8 cellular contexts compared by ENCODE assay signal in genomic region chr6:157323924-157324276, GRCh38. TPM values are rescaled to one million over a fixed set of nuclear protein-coding genes. Genes with fewer than 3 reads are reported as not detected.
DNase-seq lines count a peak whose midpoint lies in the region; ATAC-seq, FAIRE-seq and TF ChIP-seq lines count a peak whose summit lies in the region.

No MANE protein-coding gene starts in this region.

- WGBS in A549 (ENCODE audit: missing lambda C conversion rate), result 5% methylated on average over 11 of the region's 21 CpGs
- WGBS in suprapubic skin, result 1% methylated on average over 21 of the region's 21 CpGs

- intact Hi-C loops in activated CD8-positive, alpha-beta T cell treated with anti-CD3 and anti-CD28 coated beads for 36 hours (cut with micrococcal nuclease), result loop anchor here (5.0 kb wide), 1 partner anchor 58 kb away; the partner anchor contains the start of gene ZDHHC14

- TF ChIP-seq RAD21 in A549 (conservative IDR thresholded peaks at IDR 0.05 in 1 of 2, IDR thresholded peaks at IDR 0.05 in 1 of 2), result no peak

- no peak for FAIRE-seq in A549 (lab: Jason Lieb, UNC)

- TF ChIP-seq POLR2A in A549 (IDR thresholded peaks at IDR 0.05; ENCODE audit: low read length) (no peak), suprapubic skin (IDR thresholded peaks at IDR 0.05) (peak in 1 of 2 donors; percentile 16)

- peaks cover 22% of the 10 kb centered on the region for H3K27me3 Mint-ChIP-seq in activated CD8-positive, alpha-beta T cell treated with anti-CD3 and anti-CD28 coated beads for 36 hours

- H3K27ac Mint-ChIP-seq in activated CD8-positive, alpha-beta T cell treated with anti-CD3 and anti-CD28 coated beads for 36 hours, result peak overlapping the region; percentile 88

- peak overlapping the region; percentile 91 for H3K4me3 Mint-ChIP-seq in activated CD8-positive, alpha-beta T cell treated with anti-CD3 and anti-CD28 coated beads for 36 hours

- H3K36me3 ChIP-seq in muscle layer of duodenum (ENCODE audit: control insufficient read depth in 1 of 2, insufficient read depth in 2 of 2, low read length in 2 of 2), result peaks cover 6 to 8% of the 10 kb centered on the region in 2 donors
- H3K36me3 ChIP-seq in suprapubic skin, result peaks cover 5% of the 10 kb centered on the region

- CTCF ChIA-PET in A549 (lab: Yijun Ruan, JAX), result interaction anchor here (0.7 to 3.1 kb wide), 4 partner anchors 9 to 592 kb away, joined by 3 to 14 read pairs (median 3); no protein-coding TSS in a partner anchor
- CTCF ChIA-PET in activated CD8-positive, alpha-beta T cell treated with anti-CD3 and anti-CD28 coated beads for 36 hours (lab: Charles Lee), result interaction anchor here (0.6 to 5.2 kb wide), 12 partner anchors 9 to 545 kb away, joined by 3 to 40 read pairs (median 4); partner anchors contain the start of gene ZDHHC14

- no peak for TF ChIP-seq CTCF in A549 (IDR thresholded peaks at IDR 0.05)
- TF ChIP-seq CTCF in activated CD8-positive, alpha-beta T cell treated with anti-CD3 and anti-CD28 coated beads for 36 hours (IDR thresholded peaks at IDR 0.05), result no peak
- TF ChIP-seq CTCF in suprapubic skin (IDR thresholded peaks at IDR 0.05), result no peak

- H3K9me3 ChIP-seq in A549 (no peaks in the 10 kb centered on the region), muscle layer of duodenum (ENCODE audit: control insufficient read depth in 1 of 2, low read length in 2 of 2) (no peaks in the 10 kb centered on the region), suprapubic skin (no peaks in the 10 kb centered on the region)

- peak overlapping the region; percentile 87 to 99 for H3K27ac ChIP-seq in A549
- H3K27ac ChIP-seq in muscle layer of duodenum (ENCODE audit: low read length), result peak overlapping the region; percentile 74
- peak overlapping the region; percentile 93 for H3K27ac ChIP-seq in suprapubic skin

- peak overlapping the region; percentile 57 for H3K4me3 ChIP-seq in A549
- peak overlapping the region; percentile 91 to 92 for H3K4me3 ChIP-seq in muscle layer of duodenum (ENCODE audit: low read depth in 1 of 2, low read length in 2 of 2)
- H3K4me3 ChIP-seq in suprapubic skin, result peak overlapping the region; percentile 92

- TF ChIP-seq EP300 in A549 (IDR thresholded peaks at IDR 0.05), result no peak
- TF ChIP-seq EP300 in suprapubic skin (IDR thresholded peaks at IDR 0.05), result no peak

- peak overlapping the region; percentile 75 for H3K4me2 ChIP-seq in A549

- H3K27me3 ChIP-seq in muscle layer of duodenum (ENCODE audit: low read depth, low read length) (no peaks in the 10 kb centered on the region), suprapubic skin (no peaks in the 10 kb centered on the region)

- POLR2A ChIA-PET in A549 (lab: Yijun Ruan, JAX), result interaction anchor here (0.8 to 2.4 kb wide), 3 partner anchors 9 to 289 kb away, joined by 3 to 24 read pairs (median 9); no protein-coding TSS in a partner anchor
- POLR2A ChIA-PET in activated CD8-positive, alpha-beta T cell treated with anti-CD3 and anti-CD28 coated beads for 36 hours (lab: Charles Lee), result interaction anchor here (0.7 to 2.7 kb wide), 6 partner anchors 10 to 268 kb away, joined by 3 to 8 read pairs (median 4); no protein-coding TSS in a partner anchor

- peak; percentile 69 to 71 for ATAC-seq in A549
- peak; percentile 17 for ATAC-seq in GM19043 (IDR thresholded peaks at IDR 0.05; ENCODE audit: low read depth, unreplicated experiment)
- peak; percentile 19 for ATAC-seq in HG03565 (IDR thresholded peaks at IDR 0.05; ENCODE audit: unreplicated experiment)
- peak; percentile 6 for ATAC-seq in activated CD8-positive, alpha-beta T cell treated with anti-CD3 and anti-CD28 coated beads for 36 hours
- ATAC-seq in esophagus mucosa, result peak; percentile 60

- peak; percentile 32 to 71 for DNase-seq in A549 (ENCODE audit: low read depth in 1 of 2, low spot score in 1 of 2)
- peak; percentile 38 for DNase-seq in activated CD8-positive, alpha-beta T cell treated with anti-CD3 and anti-CD28 coated beads for 36 hours
- DNase-seq in suprapubic skin (ENCODE audit: low spot score in 2 of 2), result peak; percentile 83 to 90
- no peak for DNase-seq in DMS 273 treated with DMSO at 0.1 percent for 48 hours (lab: John Stamatoyannopoulos, UW)

- H3K4me1 Mint-ChIP-seq in activated CD8-positive, alpha-beta T cell treated with anti-CD3 and anti-CD28 coated beads for 36 hours (ENCODE audit: low read depth), result peaks cover 33% of the 10 kb centered on the region

- H3K36me3 Mint-ChIP-seq in activated CD8-positive, alpha-beta T cell treated with anti-CD3 and anti-CD28 coated beads for 36 hours (ENCODE audit: low read depth), result peaks cover 7% of the 10 kb centered on the region

- peaks cover 11% of the 10 kb centered on the region; the same call in 2 of the 3 replicates for H3K4me1 ChIP-seq in A549
- peaks cover 7 to 16% of the 10 kb centered on the region in 2 donors for H3K4me1 ChIP-seq in muscle layer of duodenum (ENCODE audit: control insufficient read depth in 1 of 2, insufficient read depth in 2 of 2, low read length in 2 of 2)
- peaks cover 26% of the 10 kb centered on the region for H3K4me1 ChIP-seq in suprapubic skin

- H3K9me3 Mint-ChIP-seq in activated CD8-positive, alpha-beta T cell treated with anti-CD3 and anti-CD28 coated beads for 36 hours, result no peaks in the 10 kb centered on the region

TF ChIP-seq in A549, 52 proteins besides CTCF, POLR2A, EP300 and RAD21:
- TF ChIP-seq ZC3H11A (IDR thresholded peaks at IDR 0.05) (no peak), POLR2AphosphoS2 (conservative IDR thresholded peaks at IDR 0.05; ENCODE audit: low read length) (no peak), BCL3 (IDR thresholded peaks at IDR 0.05) (no peak), JUN (IDR thresholded peaks at IDR 0.05) (no peak), HEYL (CRISPR knock-in tag; IDR thresholded peaks at IDR 0.05) (no peak), CEBPB (IDR thresholded peaks at IDR 0.05) (no peak), RARB (CRISPR knock-in tag; IDR thresholded peaks at IDR 0.05) (no peak), EHMT2 (IDR thresholded peaks at IDR 0.05; ENCODE audit: low read depth) (no peak)

RNA-seq across cellular contexts. Expression of gene TMEM242, which starts 0.6 kb away (rescaled TPM):
- 5.1 and 7.4 TPM in 2 replicates for polyA plus RNA-seq in A549 (2011; rRNA removed)
- 2.7 and 3.3 TPM in 2 replicates for polyA plus RNA-seq in A549 (2012; cell fraction: cytosol; rRNA removed)
- polyA plus RNA-seq in A549 (2012; cell fraction: nucleus; rRNA removed), result 1.3 and 2.0 TPM in 2 replicates
- 5.3 to 6.3 TPM (median 5.8 TPM) in 3 replicates for polyA plus RNA-seq in A549 (2017; fragmentation: RNase III; extraction: RNeasy Plus Mini Kit Qiagen cat#74134 plus additional on column Dnase treatment)
- 1.1 and 2.5 TPM in 2 replicates for polyA minus RNA-seq in A549 (2011; rRNA and poly(A)+ RNA removed)
- total RNA-seq in activated CD8-positive, alpha-beta T cell treated with anti-CD3 and anti-CD28 coated beads for 36 hours, result 1 to 10 TPM; 7.8 to 8.0 TPM
- 5.8 TPM for total RNA-seq in esophagus mucosa
- total RNA-seq in suprapubic skin, result 1 to 10 TPM; 3.9 to 5.7 (median 4.6) TPM

RNA-seq across cellular contexts. Expression of gene ZDHHC14, which starts 57.1 kb away (rescaled TPM):
- polyA plus RNA-seq in A549 (2011; rRNA removed), result 2.0 and 2.2 TPM in 2 replicates
- polyA plus RNA-seq in A549 (2012; cell fraction: cytosol; rRNA removed), result 2.7 and 3.7 TPM in 2 replicates
- 5.0 and 6.3 TPM in 2 replicates for polyA plus RNA-seq in A549 (2012; cell fraction: nucleus; rRNA removed)
- polyA plus RNA-seq in A549 (2017; fragmentation: RNase III; extraction: RNeasy Plus Mini Kit Qiagen cat#74134 plus additional on column Dnase treatment), result 2.6 to 2.8 TPM (median 2.8 TPM) in 3 replicates
- 1.4 and 2.2 TPM in 2 replicates for polyA minus RNA-seq in A549 (2011; rRNA and poly(A)+ RNA removed)
- 1 to 10 TPM; 1.7 to 2.5 TPM for total RNA-seq in activated CD8-positive, alpha-beta T cell treated with anti-CD3 and anti-CD28 coated beads for 36 hours
- total RNA-seq in esophagus mucosa, result 3.1 TPM
- total RNA-seq in suprapubic skin, result 1 to 10 TPM; 4.3 to 9.9 (median 7.7) TPM

Comparison
In these comparisons a context has a peak if more than half of its experiments do, and no peak if none do; other contexts are left out.
1. ATAC-seq: peak in every context shown above with its lines; median percentile 70 in A549; 60 in esophagus mucosa; 19 in HG03565; 17 in GM19043; 6 in activated CD8-positive, alpha-beta T cell treated with anti-CD3 and anti-CD28 coated beads for 36 hours.